ENCODE assay signal across 12 cellular contexts in genomic region chr6:24927985-24928735, GRCh38. TPM values are rescaled to one million over a fixed set of nuclear protein-coding genes. Genes with fewer than 3 reads are reported as not detected.
DNase-seq lines count a peak whose midpoint lies in the region; ATAC-seq and TF ChIP-seq lines count a peak whose summit lies in the region.
"Had no signal": no experiment of that assay in that cellular context is flagged by ENCODE, and none has a peak within 500 bp of the region (broad histone marks: within the 10 kb centered on the region; RNA-seq: fewer than 3 reads in every experiment).

No MANE protein-coding gene starts in this region.

- no peaks in the 10 kb centered on the region for H3K27me3 ChIP-seq in AG04450 (ENCODE audit: control insufficient read depth, insufficient read depth, low read length)
- H3K27me3 ChIP-seq: adrenal gland had no signal

- ATAC-seq in activated B cell treated with CpG ODN at 0.5 μM for 24 hours (ENCODE audit: low read depth) = no peak
- ATAC-seq in left lobe of liver = no peak
- ATAC-seq: right cardiac atrium had no signal

- no peak overlapping the region for H3K4me3 ChIP-seq in AG04450 (ENCODE audit: low read depth, low read length)
- H3K4me3 ChIP-seq in fibroblast of villous mesenchyme (ENCODE audit: low read depth, low read length) = no peak overlapping the region
- H3K4me3 ChIP-seq: adrenal gland had no signal

- TF ChIP-seq CTCF in AG04450 (IDR thresholded peaks at IDR 0.05; ENCODE audit: low read depth, low read length) = no peak
- TF ChIP-seq CTCF in activated B cell treated with CpG ODN at 0.5 μM for 24 hours (IDR thresholded peaks at IDR 0.05) = no peak
- TF ChIP-seq CTCF in fibroblast of villous mesenchyme (IDR thresholded peaks at IDR 0.05; ENCODE audit: insufficient read depth, low read depth, low read length) = no peak
- no peak for TF ChIP-seq CTCF in GM13976 (IDR thresholded peaks at IDR 0.05; ENCODE audit: borderline replicate concordance, control extremely low read depth, extremely low read depth, insufficient read depth, missing control alignments)

- POLR2A ChIA-PET in AG04450 (lab: Yijun Ruan, JAX) (interaction anchor here (0.7 to 1.3 kb wide), 2 partner anchors 62 to 126 kb away, joined by 4 read pairs; no protein-coding TSS in a partner anchor), activated B cell treated with CpG ODN at 0.5 μM for 24 hours (lab: Charles Lee) (interaction anchor here (1.3 to 2.5 kb wide), 2 partner anchors 8 to 17 kb away, joined by 8 to 15 read pairs; partner anchors contain the start of gene RIPOR2)

- in situ Hi-C loops in GM13976 (cut with MboI; ENCODE audit: low sequenced_read_pairs, unreplicated experiment) = no loop called here

- H3K27ac Mint-ChIP-seq in activated B cell treated with CpG ODN at 0.5 μM for 24 hours = peak overlapping the region; percentile 91
- H3K27ac Mint-ChIP-seq: type B pancreatic cell had no signal

- intact Hi-C loops in activated B cell treated with CpG ODN at 0.5 μM for 24 hours (cut with micrococcal nuclease) = loop anchor here (1.0 kb wide), 1 partner anchor 8 kb away; no protein-coding TSS in a partner anchor

- H3K4me3 Mint-ChIP-seq in activated B cell treated with CpG ODN at 0.5 μM for 24 hours = peak overlapping the region; percentile 35
- H3K4me3 Mint-ChIP-seq: type B pancreatic cell had no signal

- peak; percentile 75 for DNase-seq in AG04450 (ENCODE audit: low read depth, low spot score)
- peak; percentile 84 for DNase-seq in EH (ENCODE audit: low read depth)
- no peak for DNase-seq in activated B cell treated with CpG ODN at 0.5 μM for 24 hours
- peak; percentile 32 for DNase-seq in fibroblast of villous mesenchyme (ENCODE audit: low read depth)
- no peak for DNase-seq in NCI-H2196 treated with DMSO at 0.1 percent for 48 hours (lab: John Stamatoyannopoulos, UW; ENCODE audit: unreplicated experiment)
- no peak for DNase-seq in OCI-M2 (lab: John Stamatoyannopoulos, UW; ENCODE audit: unreplicated experiment)
- no peak for DNase-seq in left lobe of liver (ENCODE audit: low spot score)
- DNase-seq in GM13976 (ENCODE audit: low spot score) = no peak
- DNase-seq: adrenal gland, Kasumi-1, right cardiac atrium had no signal

- H3K27me3 Mint-ChIP-seq in activated B cell treated with CpG ODN at 0.5 μM for 24 hours = no peaks in the 10 kb centered on the region

- H3K9me3 ChIP-seq in AG04450 (ENCODE audit: control insufficient read depth, insufficient read depth, low read length) = no peaks in the 10 kb centered on the region
- H3K9me3 ChIP-seq: adrenal gland had no signal

- peaks cover 77% of the 10 kb centered on the region for H3K36me3 Mint-ChIP-seq in activated B cell treated with CpG ODN at 0.5 μM for 24 hours (ENCODE audit: low read depth)

- H3K27ac ChIP-seq in AG04450 (ENCODE audit: low read depth, low read length) = peak overlapping the region; percentile 22
- H3K27ac ChIP-seq: adrenal gland had no signal

- H3K9me3 Mint-ChIP-seq in activated B cell treated with CpG ODN at 0.5 μM for 24 hours = peaks cover 5% of the 10 kb centered on the region

- H3K4me1 Mint-ChIP-seq in activated B cell treated with CpG ODN at 0.5 μM for 24 hours = peaks cover 96% of the 10 kb centered on the region

- CTCF ChIA-PET in AG04450 (lab: Charles Lee) (no interaction called here), activated B cell treated with CpG ODN at 0.5 μM for 24 hours (lab: Charles Lee) (interaction anchor here (0.8 to 1.6 kb wide), 2 partner anchors 17 to 64 kb away, joined by 3 to 6 read pairs; no protein-coding TSS in a partner anchor)

RNA-seq across cellular contexts. Expression of gene RIPOR2, which starts 7.6 kb away (rescaled TPM):
- polyA plus RNA-seq in AG04450 (2011; rRNA removed) = 7.3 TPM in 2 replicates
- 10.6 and 10.9 TPM in 2 replicates for polyA minus RNA-seq in AG04450 (2011; rRNA and poly(A)+ RNA removed)
- 260 and 302 TPM in 2 replicates for total RNA-seq in activated B cell treated with CpG ODN at 0.5 μM for 24 hours
- 5.2 and 15.8 TPM in 2 replicates for total RNA-seq in fibroblast of villous mesenchyme
- 3.0 TPM for total RNA-seq in left lobe of liver

Comparison
In these comparisons a context has a peak if more than half of its experiments do, and no peak if none do; other contexts are left out.
1. DNase-seq: peak in AG04450 (single experiment), EH (single experiment) and fibroblast of villous mesenchyme (single experiment); none in activated B cell treated with CpG ODN at 0.5 μM for 24 hours (single experiment), NCI-H2196 treated with DMSO at 0.1 percent for 48 hours (single experiment), OCI-M2 (single experiment), left lobe of liver (single experiment) and GM13976 (single experiment).
2. RNA of gene RIPOR2, which starts 7.6 kb away (total RNA-seq): 260 to 302 TPM in activated B cell treated with CpG ODN at 0.5 μM for 24 hours; 5.2 to 15.8 TPM in fibroblast of villous mesenchyme and 3.0 TPM in left lobe of liver (single experiment); every median in the first group is over 10 times any median in the second.